27 cellular contexts compared by ENCODE assay signal in the genomic region with DNA sequence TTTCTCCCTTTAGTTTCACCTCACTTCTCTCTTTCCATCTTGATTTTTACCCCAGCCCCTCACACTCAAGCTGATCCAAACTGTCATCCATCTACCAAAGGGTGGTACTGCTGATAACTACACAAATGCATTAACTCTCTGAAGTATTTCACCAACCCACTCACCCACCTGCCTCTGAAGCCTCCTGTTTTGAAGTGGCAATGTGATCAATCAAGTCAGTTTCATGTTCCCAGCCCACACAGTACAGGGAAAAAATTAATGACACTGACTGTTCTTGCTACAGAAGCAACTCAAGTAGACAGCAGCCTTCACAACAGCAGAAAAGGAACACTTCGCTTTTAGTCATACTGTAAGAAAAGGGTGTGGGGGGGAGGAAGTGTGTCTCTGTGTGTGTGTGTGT.
DNase-seq lines count a peak whose midpoint lies in the region; ATAC-seq and TF ChIP-seq lines count a peak whose summit lies in the region.
"Had no signal": no experiment of that assay in that cellular context is flagged by ENCODE, and none has a peak within 500 bp of the region (broad histone marks: within the 10 kb centered on the region; RNA-seq: fewer than 3 reads in every experiment).

No MANE protein-coding gene starts in this region.

- peaks cover 2% of the 10 kb centered on the region for H3K27me3 Mint-ChIP-seq in activated naive CD8-positive, alpha-beta T cell treated with anti-CD3 and anti-CD28 coated beads, Interleukin-2, amount 50 U/mL, for 24 hours
- H3K27me3 Mint-ChIP-seq in activated naive CD8-positive, alpha-beta T cell treated with anti-CD3 and anti-CD28 coated beads for 36 hours = peaks cover 5% of the 10 kb centered on the region

- peak; percentile 68 for ATAC-seq in activated naive CD8-positive, alpha-beta T cell treated with anti-CD3 and anti-CD28 coated beads, Interleukin-2, amount 50 U/mL, for 24 hours
- peak; percentile 37 for ATAC-seq in HG02642 (IDR thresholded peaks at IDR 0.05; ENCODE audit: poor library complexity, unreplicated experiment)
- ATAC-seq in stimulated activated naive CD8-positive, alpha-beta T cell treated with anti-CD3 and anti-CD28 coated beads, Interleukin-15, Interleukin-2, amounts not matched to agents 100 U/mL and 50 U/mL, for 24 hours = peak; percentile 64
- ATAC-seq: Panc1 had no signal

- no peaks in the 10 kb centered on the region for H3K4me1 Mint-ChIP-seq in activated naive CD8-positive, alpha-beta T cell treated with anti-CD3 and anti-CD28 coated beads, Interleukin-2, amount 50 U/mL, for 24 hours
- H3K4me1 Mint-ChIP-seq in activated naive CD8-positive, alpha-beta T cell treated with anti-CD3 and anti-CD28 coated beads for 36 hours = peaks cover 4% of the 10 kb centered on the region
- H3K4me1 Mint-ChIP-seq: activated naive CD4-positive, alpha-beta T cell treated with anti-CD3 and anti-CD28 coated beads, Interleukin-2, amount 50 U/mL, for 24 hours had no signal

- H3K4me3 Mint-ChIP-seq in activated naive CD8-positive, alpha-beta T cell treated with anti-CD3 and anti-CD28 coated beads, Interleukin-2, amount 50 U/mL, for 24 hours = no peak overlapping the region
- H3K4me3 Mint-ChIP-seq in activated naive CD8-positive, alpha-beta T cell treated with anti-CD3 and anti-CD28 coated beads for 36 hours = no peak overlapping the region
- H3K4me3 Mint-ChIP-seq: activated naive CD4-positive, alpha-beta T cell treated with anti-CD3 and anti-CD28 coated beads, Interleukin-2, amount 50 U/mL, for 24 hours; activated T-helper 1 cell treated with anti-CD3 and anti-CD28 coated beads, Interleukin-12 subunit alpha, Interleukin-12 subunit beta, Interleukin-2, Interleukin-4 antibody, amounts not matched to agents 30 ng/mL and 10 ng/mL and 1 ng/mL, durations not matched to agents 14 hours and 24 hours and 36 hours; endodermal cell; T-helper 2 cell treated with Interferon-gamma antibody and Interleukin-4, amounts not matched to agents 5 μg/mL and 100 μg/mL, for 36 hours had no signal

- H3K4me1 ChIP-seq in HAP-1 = no peaks in the 10 kb centered on the region
- H3K4me1 ChIP-seq: BE2C, esophagus muscularis mucosa, sigmoid colon, transverse colon had no signal

- no peaks in the 10 kb centered on the region for H3K9me3 ChIP-seq in HAP-1
- H3K9me3 ChIP-seq: BE2C, esophagus muscularis mucosa, sigmoid colon, transverse colon had no signal

- no peaks in the 10 kb centered on the region for H3K9me3 Mint-ChIP-seq in activated naive CD8-positive, alpha-beta T cell treated with anti-CD3 and anti-CD28 coated beads, Interleukin-2, amount 50 U/mL, for 24 hours
- H3K9me3 Mint-ChIP-seq in activated naive CD8-positive, alpha-beta T cell treated with anti-CD3 and anti-CD28 coated beads for 36 hours = no peaks in the 10 kb centered on the region
- H3K9me3 Mint-ChIP-seq: activated naive CD4-positive, alpha-beta T cell treated with anti-CD3 and anti-CD28 coated beads, Interleukin-2, amount 50 U/mL, for 24 hours; activated T-helper 1 cell treated with anti-CD3 and anti-CD28 coated beads, Interleukin-12 subunit alpha, Interleukin-12 subunit beta, Interleukin-2, Interleukin-4 antibody, amounts not matched to agents 30 ng/mL and 10 ng/mL and 1 ng/mL, durations not matched to agents 14 hours and 24 hours and 36 hours; endodermal cell; T-helper 2 cell treated with Interferon-gamma antibody and Interleukin-4, amounts not matched to agents 5 μg/mL and 100 μg/mL, for 36 hours had no signal

- H3K36me3 ChIP-seq in HAP-1 (replicated peaks) = no peaks in the 10 kb centered on the region
- H3K36me3 ChIP-seq: BE2C, esophagus muscularis mucosa, sigmoid colon, transverse colon had no signal

- no peak for DNase-seq in activated naive CD8-positive, alpha-beta T cell treated with anti-CD3 and anti-CD28 coated beads, Interleukin-2, amount 50 U/mL, for 24 hours
- no peak for DNase-seq in activated naive CD8-positive, alpha-beta T cell treated with anti-CD3 and anti-CD28 coated beads for 36 hours
- DNase-seq in epithelial cell of esophagus (ENCODE audit: low read depth) (peak; percentile 53), cerebellum (ENCODE audit: low spot score) (no peak), coronary artery (ENCODE audit: low spot score) (no peak), HAP-1 (ENCODE audit: low spot score in 2 of 2) (no peak)
- no peak for DNase-seq in stimulated activated naive CD8-positive, alpha-beta T cell treated with anti-CD3 and anti-CD28 coated beads, Interleukin-15, Interleukin-2, amounts not matched to agents 100 U/mL and 50 U/mL, for 24 hours
- DNase-seq: ACHN, BE2C, Caco-2, endodermal cell, foreskin melanocyte, kidney glomerular epithelial cell, NCI-H1048, NCI-H1694 treated with DMSO at 0.1 percent for 48 hours, NCI-H526 treated with DMSO at 0.1 percent for 48 hours, SHP77 treated with DMSO at 0.1 percent for 48 hours, sigmoid colon, transverse colon had no signal

- in situ Hi-C loops in HAP-1 (cut with MboI; ENCODE audit: low sequenced_read_pairs) = no loop called here

- no peak overlapping the region for H3K27ac ChIP-seq in coronary artery
- H3K27ac ChIP-seq: esophagus muscularis mucosa, HL-60, sigmoid colon, transverse colon had no signal

- no peaks in the 10 kb centered on the region for H3K27me3 ChIP-seq in HAP-1 (ENCODE audit: low read depth)
- H3K27me3 ChIP-seq: BE2C, esophagus muscularis mucosa, sigmoid colon, transverse colon had no signal

- H3K4me3 ChIP-seq in epithelial cell of esophagus (ENCODE audit: low read length) (no peak overlapping the region), coronary artery (no peak overlapping the region), HAP-1 (no peak overlapping the region)
- H3K4me3 ChIP-seq: esophagus muscularis mucosa, lung, sigmoid colon, transverse colon had no signal

- TF ChIP-seq CTCF in epithelial cell of esophagus (IDR thresholded peaks at IDR 0.05; ENCODE audit: insufficient read depth, low read depth, low read length, missing control alignments) = no peak
- no peak for TF ChIP-seq CTCF in coronary artery (IDR thresholded peaks at IDR 0.05)

- no peaks in the 10 kb centered on the region for H3K36me3 Mint-ChIP-seq in activated naive CD8-positive, alpha-beta T cell treated with anti-CD3 and anti-CD28 coated beads, Interleukin-2, amount 50 U/mL, for 24 hours (ENCODE audit: low read depth)
- H3K36me3 Mint-ChIP-seq in activated naive CD8-positive, alpha-beta T cell treated with anti-CD3 and anti-CD28 coated beads for 36 hours = no peaks in the 10 kb centered on the region
- H3K36me3 Mint-ChIP-seq: activated naive CD4-positive, alpha-beta T cell treated with anti-CD3 and anti-CD28 coated beads, Interleukin-2, amount 50 U/mL, for 24 hours had no signal

- no peak overlapping the region for H3K27ac Mint-ChIP-seq in activated naive CD8-positive, alpha-beta T cell treated with anti-CD3 and anti-CD28 coated beads, Interleukin-2, amount 50 U/mL, for 24 hours
- no peak overlapping the region for H3K27ac Mint-ChIP-seq in activated naive CD8-positive, alpha-beta T cell treated with anti-CD3 and anti-CD28 coated beads for 36 hours
- H3K27ac Mint-ChIP-seq: activated naive CD4-positive, alpha-beta T cell treated with anti-CD3 and anti-CD28 coated beads, Interleukin-2, amount 50 U/mL, for 24 hours; activated T-helper 1 cell treated with anti-CD3 and anti-CD28 coated beads, Interleukin-12 subunit alpha, Interleukin-12 subunit beta, Interleukin-2, Interleukin-4 antibody, amounts not matched to agents 30 ng/mL and 10 ng/mL and 1 ng/mL, durations not matched to agents 14 hours and 24 hours and 36 hours; endodermal cell; T-helper 2 cell treated with Interferon-gamma antibody and Interleukin-4, amounts not matched to agents 5 μg/mL and 100 μg/mL, for 36 hours had no signal
